Comparison of ENCODE assay signal across 8 cellular contexts in the genomic region with DNA sequence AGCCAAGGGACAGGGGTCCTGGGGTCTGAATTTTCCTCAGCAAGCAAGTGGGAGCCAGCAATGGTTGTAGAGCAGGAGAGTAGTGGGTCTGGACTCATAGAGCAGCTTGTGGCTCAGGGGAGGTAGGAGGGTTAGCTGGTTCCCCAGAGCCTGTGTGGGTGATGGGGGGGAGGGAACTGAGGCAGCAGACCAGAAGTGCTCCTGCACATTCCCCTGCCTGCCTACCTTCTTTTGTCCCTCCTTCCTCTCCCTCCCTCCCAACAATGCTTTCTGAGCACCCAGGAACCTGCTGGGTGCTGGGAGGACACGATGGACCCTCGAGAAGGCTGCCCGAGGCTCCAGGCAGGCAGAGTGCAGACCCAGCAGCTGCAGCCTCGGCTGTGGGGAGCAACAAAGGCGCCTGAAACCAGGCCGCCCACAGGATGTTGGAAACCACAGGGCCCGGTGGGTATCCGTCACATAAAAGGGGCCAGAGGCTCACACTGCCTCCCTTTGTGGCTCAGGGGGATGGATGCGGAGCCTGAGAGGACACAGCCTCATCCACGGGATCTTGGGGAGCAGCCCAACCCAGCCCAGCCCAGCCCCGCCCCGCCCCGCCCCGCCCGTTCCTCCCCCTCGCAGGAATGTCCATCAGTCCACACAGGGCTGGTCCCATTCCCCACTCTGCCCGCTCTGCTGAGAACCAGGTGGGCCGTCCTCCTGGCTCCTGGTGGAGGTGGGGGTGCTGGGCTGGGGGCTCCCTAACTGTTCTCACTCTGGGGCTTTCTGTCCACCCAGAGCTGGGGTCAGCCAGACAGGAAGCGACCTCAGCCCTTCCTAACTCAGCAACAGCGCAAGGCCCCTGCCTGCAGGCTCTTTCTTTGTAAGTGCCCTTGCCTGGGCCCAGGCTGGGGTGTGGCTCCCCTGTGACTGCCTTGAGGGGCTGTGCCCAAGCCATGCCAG. TPM values are rescaled to one million over a fixed set of nuclear protein-coding genes. Genes with fewer than 3 reads are reported as not detected.
DNase-seq lines count a peak whose midpoint lies in the region; FAIRE-seq and TF ChIP-seq lines count a peak whose summit lies in the region.

No MANE protein-coding gene starts in this region.

- H3K9me3 ChIP-seq in OCI-LY1 (ENCODE audit: low read length) (no peaks in the 10 kb centered on the region), ovary (no peaks in the 10 kb centered on the region)

- 31 to 39% (median 36%) methylated on average over 13 to 20 of the region's 20 CpGs for WGBS in ovary, 3 donors

- H4K20me1 ChIP-seq in OCI-LY1 (ENCODE audit: insufficient read depth, low read length): no peaks in the 10 kb centered on the region

- H3K4me2 ChIP-seq in OCI-LY1 (ENCODE audit: low read length): peak overlapping the region; percentile 45; the same call in 1 of the 2 replicates

- H3K4me1 ChIP-seq in OCI-LY1 (ENCODE audit: insufficient read depth, low read length, severe bottlenecking): peaks cover 60% of the 10 kb centered on the region
- no peaks in the 10 kb centered on the region for H3K4me1 ChIP-seq in ovary (ENCODE audit: insufficient read depth)

- no peaks in the 10 kb centered on the region for H3K79me2 ChIP-seq in OCI-LY1 (ENCODE audit: insufficient read depth, low read length)

- no peaks in the 10 kb centered on the region for H3F3A ChIP-seq in OCI-LY1 (ENCODE audit: insufficient read depth, low read length)

- H3K9ac ChIP-seq in OCI-LY1 (ENCODE audit: low read length): peak overlapping the region; percentile 47; the same call in 1 of the 2 replicates

- H3K36me3 ChIP-seq in OCI-LY1 (ENCODE audit: insufficient read depth, low read length) (peaks cover 13% of the 10 kb centered on the region; the same call in 1 of the 2 replicates), ovary (no peaks in the 10 kb centered on the region)

- peak; percentile 67 for DNase-seq in H54 (ENCODE audit: insufficient read length, low spot score)
- peak; percentile 49 for DNase-seq in activated naive CD4-positive, alpha-beta T cell treated with anti-CD3 and anti-CD28 coated beads, Interleukin-2, amount 50 U/mL, for 16 hours
- peak; percentile 40 for DNase-seq in stimulated activated CD4-positive, alpha-beta T cell treated with anti-CD3 and anti-CD28 coated beads, Interleukin-12 subunit alpha, Interleukin-12 subunit beta, amount 100 ng/mL, for 4 hours
- no peak for DNase-seq in mucosa of gallbladder (ENCODE audit: low spot score)
- no peak for DNase-seq in NCI-H1105 (lab: John Stamatoyannopoulos, UW)
- no peak for DNase-seq in ovary

- H3K4me3 ChIP-seq in OCI-LY1 (ENCODE audit: low read depth, low read length, poor library complexity, severe bottlenecking): no peak overlapping the region
- H3K4me3 ChIP-seq in ovary: no peak overlapping the region

- no peak for FAIRE-seq in H54 (lab: Jason Lieb, UNC)

- intact Hi-C loops in ovary (cut with DNase I): no loop called here

- no peaks in the 10 kb centered on the region for H3K27me3 ChIP-seq in OCI-LY1 (ENCODE audit: insufficient read depth, low read length)
- H3K27me3 ChIP-seq in ovary: no peaks in the 10 kb centered on the region

- peak overlapping the region; percentile 88 for H3K27ac ChIP-seq in OCI-LY1 (ENCODE audit: low read depth, low read length, poor library complexity, severe bottlenecking)
- no peak overlapping the region for H3K27ac ChIP-seq in ovary

- TF ChIP-seq CTCF in OCI-LY1 (IDR thresholded peaks at IDR 0.05; ENCODE audit: low read length) (no peak), ovary (IDR thresholded peaks at IDR 0.05) (no peak)

- peak; percentile 40 for TF ChIP-seq POLR2A in GM10847 (IDR thresholded peaks at IDR 0.05; ENCODE audit: extremely low read depth, insufficient read length)
- TF ChIP-seq POLR2A in H54 (IDR thresholded peaks at IDR 0.05; ENCODE audit: low read depth, low read length): no peak
- TF ChIP-seq POLR2A in ovary (IDR thresholded peaks at IDR 0.05): no peak

- H2AFZ ChIP-seq in OCI-LY1 (ENCODE audit: low read length): no peak overlapping the region

- H3K9me2 ChIP-seq in OCI-LY1 (ENCODE audit: low read depth, low read length): no peaks in the 10 kb centered on the region

- no peak for TF ChIP-seq EP300 in ovary (IDR thresholded peaks at IDR 0.05)

RNA-seq across cellular contexts. Expression of a gene that starts 1.7 kb away (rescaled TPM):
- 4.0 TPM for total RNA-seq in mucosa of gallbladder
- 1 to 10 TPM in 1 of 7 donors, under 1 TPM in 6; 0.10 to 1.3 (median 0.23) TPM for total RNA-seq in ovary
- under 1 TPM; 0.17 to 0.77 TPM for polyA plus RNA-seq in ovary

RNA-seq across cellular contexts. Expression of a gene that starts 32.5 kb away (rescaled TPM):
- total RNA-seq in mucosa of gallbladder (6.8 TPM), ovary (1 to 10 TPM; 2.3 to 4.9 (median 3.3) TPM)
- polyA plus RNA-seq in ovary: 1 to 10 TPM; 1.7 to 2.7 TPM

Comparison
In these comparisons a context has a peak if more than half of its experiments do, and no peak if none do; other contexts are left out.
1. DNase-seq: peak in H54 (single experiment), activated naive CD4-positive, alpha-beta T cell treated with anti-CD3 and anti-CD28 coated beads, Interleukin-2, amount 50 U/mL, for 16 hours (single experiment) and stimulated activated CD4-positive, alpha-beta T cell treated with anti-CD3 and anti-CD28 coated beads, Interleukin-12 subunit alpha, Interleukin-12 subunit beta, amount 100 ng/mL, for 4 hours (single experiment); none in mucosa of gallbladder (single experiment), NCI-H1105 (single experiment) and ovary (0 of 5).